ENCODE assay signal across 22 cellular contexts in genomic region chr16:3581392-3581791, GRCh38. TPM values are rescaled to one million over a fixed set of nuclear protein-coding genes. Genes with fewer than 3 reads are reported as not detected.
DNase-seq lines count a peak whose midpoint lies in the region; ATAC-seq and TF ChIP-seq lines count a peak whose summit lies in the region.
"Had no signal": no experiment of that assay in that cellular context is flagged by ENCODE, and none has a peak within 500 bp of the region (broad histone marks: within the 10 kb centered on the region; RNA-seq: fewer than 3 reads in every experiment).

No MANE protein-coding gene starts in this region.

- 97 to 100% (median 99%) methylated on average over 4 to 10 of the region's 10 CpGs for WGBS in adrenal gland, 4 donors

- no peak for TF ChIP-seq CTCF in activated CD8-positive, alpha-beta T cell treated with anti-CD3 and anti-CD28 coated beads for 36 hours (IDR thresholded peaks at IDR 0.05)
- no peak for TF ChIP-seq CTCF in KMS-11 (conservative IDR thresholded peaks at IDR 0.05; ENCODE audit: low read depth, low read length)
- no peak for TF ChIP-seq CTCF in neural progenitor cell (IDR thresholded peaks at IDR 0.05)
- no peak for TF ChIP-seq CTCF in MM.1S (IDR thresholded peaks at IDR 0.05; ENCODE audit: low read length)
- TF ChIP-seq CTCF in adrenal gland (IDR thresholded peaks at IDR 0.05), result no peak

- H3K36me3 ChIP-seq in KMS-11 (ENCODE audit: insufficient read depth) (0 out of 2 replicates have a peak, but pooled peaks cover 4% of the 10 kb centered on the region), neural progenitor cell (no peaks in the 10 kb centered on the region), MM.1S (replicated peaks; ENCODE audit: insufficient read depth, low read length) (no peaks in the 10 kb centered on the region), adrenal gland (replicated peaks in 1 of 2) (no peaks in the 10 kb centered on the region)
- H3K36me3 ChIP-seq: HAP-1 had no signal

- H2AFZ ChIP-seq in KMS-11 (ENCODE audit: low read depth) (no peak overlapping the region), neural progenitor cell (replicated peaks) (no peak overlapping the region), MM.1S (ENCODE audit: low read length) (no peak overlapping the region)

- no peaks in the 10 kb centered on the region for H3K27me3 Mint-ChIP-seq in activated CD8-positive, alpha-beta T cell treated with anti-CD3 and anti-CD28 coated beads, Interleukin-2, amount 10 ng/mL, durations not matched to agents 7 days and 5 days (ENCODE audit: low read depth)
- no peaks in the 10 kb centered on the region for H3K27me3 Mint-ChIP-seq in activated CD8-positive, alpha-beta T cell treated with anti-CD3 and anti-CD28 coated beads for 36 hours
- no peaks in the 10 kb centered on the region for H3K27me3 Mint-ChIP-seq in effector memory CD8-positive, alpha-beta T cell
- H3K27me3 Mint-ChIP-seq in neural progenitor cell (ENCODE audit: insufficient read depth, low read depth), result no peaks in the 10 kb centered on the region
- H3K27me3 Mint-ChIP-seq: CD4-positive, CD25-positive, alpha-beta regulatory T cell had no signal

- H3K27ac Mint-ChIP-seq in activated CD8-positive, alpha-beta T cell treated with anti-CD3 and anti-CD28 coated beads, Interleukin-2, amount 10 ng/mL, durations not matched to agents 7 days and 5 days, result peak overlapping the region; percentile 43
- no peak overlapping the region for H3K27ac Mint-ChIP-seq in activated CD8-positive, alpha-beta T cell treated with anti-CD3 and anti-CD28 coated beads for 36 hours
- H3K27ac Mint-ChIP-seq in effector memory CD8-positive, alpha-beta T cell, result peak overlapping the region; percentile 26 to 54
- peak overlapping the region; percentile 79 for H3K27ac Mint-ChIP-seq in neural progenitor cell

- H3K9me3 Mint-ChIP-seq in activated CD8-positive, alpha-beta T cell treated with anti-CD3 and anti-CD28 coated beads, Interleukin-2, amount 10 ng/mL, durations not matched to agents 7 days and 5 days (ENCODE audit: insufficient read depth), result no peaks in the 10 kb centered on the region
- H3K9me3 Mint-ChIP-seq in activated CD8-positive, alpha-beta T cell treated with anti-CD3 and anti-CD28 coated beads for 36 hours, result no peaks in the 10 kb centered on the region
- H3K9me3 Mint-ChIP-seq in effector memory CD8-positive, alpha-beta T cell, result no peaks in the 10 kb centered on the region
- no peaks in the 10 kb centered on the region for H3K9me3 Mint-ChIP-seq in neural progenitor cell
- H3K9me3 Mint-ChIP-seq: CD4-positive, CD25-positive, alpha-beta regulatory T cell had no signal

- intact Hi-C loops in activated CD8-positive, alpha-beta T cell treated with anti-CD3 and anti-CD28 coated beads for 36 hours (cut with micrococcal nuclease), result no loop called here
- intact Hi-C loops in adrenal gland (cut with DNase I), result no loop called here

- no peak overlapping the region for H3K4me3 ChIP-seq in KMS-11 (IDR thresholded peaks at IDR 0.05; ENCODE audit: insufficient read depth, low read depth, low read length)
- H3K4me3 ChIP-seq in neural progenitor cell, result no peak overlapping the region
- H3K4me3 ChIP-seq in MM.1S (ENCODE audit: low read length), result no peak overlapping the region
- no peak overlapping the region for H3K4me3 ChIP-seq in adrenal gland
- H3K4me3 ChIP-seq: HAP-1, K562 had no signal

- CTCF ChIA-PET in activated CD8-positive, alpha-beta T cell treated with anti-CD3 and anti-CD28 coated beads, Interleukin-2, amount 10 ng/mL, durations not matched to agents 7 days and 5 days (lab: Charles Lee), result no interaction called here
- CTCF ChIA-PET in activated CD8-positive, alpha-beta T cell treated with anti-CD3 and anti-CD28 coated beads for 36 hours (lab: Charles Lee), result no interaction called here

- peaks cover 39% of the 10 kb centered on the region for H3K36me3 Mint-ChIP-seq in activated CD8-positive, alpha-beta T cell treated with anti-CD3 and anti-CD28 coated beads, Interleukin-2, amount 10 ng/mL, durations not matched to agents 7 days and 5 days (ENCODE audit: low read depth)
- peaks cover 15% of the 10 kb centered on the region for H3K36me3 Mint-ChIP-seq in activated CD8-positive, alpha-beta T cell treated with anti-CD3 and anti-CD28 coated beads for 36 hours (ENCODE audit: low read depth)
- peaks cover 20% of the 10 kb centered on the region for H3K36me3 Mint-ChIP-seq in effector memory CD8-positive, alpha-beta T cell (ENCODE audit: insufficient read depth)
- peaks cover 6% of the 10 kb centered on the region for H3K36me3 Mint-ChIP-seq in neural progenitor cell

- H3K4me3 Mint-ChIP-seq in activated CD8-positive, alpha-beta T cell treated with anti-CD3 and anti-CD28 coated beads, Interleukin-2, amount 10 ng/mL, durations not matched to agents 7 days and 5 days, result no peak overlapping the region
- no peak overlapping the region for H3K4me3 Mint-ChIP-seq in activated CD8-positive, alpha-beta T cell treated with anti-CD3 and anti-CD28 coated beads for 36 hours
- no peak overlapping the region for H3K4me3 Mint-ChIP-seq in effector memory CD8-positive, alpha-beta T cell
- H3K4me3 Mint-ChIP-seq in neural progenitor cell, result no peak overlapping the region
- H3K4me3 Mint-ChIP-seq: CD4-positive, CD25-positive, alpha-beta regulatory T cell had no signal

- no peaks in the 10 kb centered on the region for H4K20me1 ChIP-seq in KMS-11 (ENCODE audit: insufficient read depth)
- H4K20me1 ChIP-seq in neural progenitor cell (ENCODE audit: low read depth), result no peaks in the 10 kb centered on the region
- H4K20me1 ChIP-seq in MM.1S (ENCODE audit: insufficient read depth, low read length), result no peaks in the 10 kb centered on the region

- H3K4me1 Mint-ChIP-seq in activated CD8-positive, alpha-beta T cell treated with anti-CD3 and anti-CD28 coated beads, Interleukin-2, amount 10 ng/mL, durations not matched to agents 7 days and 5 days (ENCODE audit: low read depth), result peaks cover 56% of the 10 kb centered on the region
- peaks cover 31% of the 10 kb centered on the region for H3K4me1 Mint-ChIP-seq in activated CD8-positive, alpha-beta T cell treated with anti-CD3 and anti-CD28 coated beads for 36 hours (ENCODE audit: low read depth)
- H3K4me1 Mint-ChIP-seq in effector memory CD8-positive, alpha-beta T cell (ENCODE audit: low read depth in 2 of 2), result peaks cover 33 to 35% of the 10 kb centered on the region in 2 donors
- H3K4me1 Mint-ChIP-seq in neural progenitor cell, result peaks cover 20% of the 10 kb centered on the region

- TF ChIP-seq POLR2A in adrenal gland (IDR thresholded peaks at IDR 0.05), result no peak

- H3K4me2 ChIP-seq in KMS-11 (no peak overlapping the region), neural progenitor cell (no peak overlapping the region), MM.1S (ENCODE audit: low read depth, low read length) (no peak overlapping the region)

- H3F3A ChIP-seq in neural progenitor cell (ENCODE audit: low read depth), result no peaks in the 10 kb centered on the region
- H3F3A ChIP-seq in MM.1S (ENCODE audit: insufficient read depth, low read length), result 0 out of 2 replicates have a peak, but pooled peaks cover 3% of the 10 kb centered on the region

- no peaks in the 10 kb centered on the region for H3K9me3 ChIP-seq in neural progenitor cell (ENCODE audit: low read depth)
- H3K9me3 ChIP-seq in MM.1S (replicated peaks; ENCODE audit: insufficient read depth, low read length), result no peaks in the 10 kb centered on the region
- no peaks in the 10 kb centered on the region for H3K9me3 ChIP-seq in adrenal gland (replicated peaks in 1 of 3)
- H3K9me3 ChIP-seq: HAP-1 had no signal

- DNase-seq in activated CD8-positive, alpha-beta T cell treated with anti-CD3 and anti-CD28 coated beads, Interleukin-2, amount 10 ng/mL, durations not matched to agents 7 days and 5 days, result no peak
- no peak for DNase-seq in activated CD8-positive, alpha-beta T cell treated with anti-CD3 and anti-CD28 coated beads for 36 hours
- DNase-seq in effector memory CD8-positive, alpha-beta T cell, result no peak
- no peak for DNase-seq in neural progenitor cell (ENCODE audit: low spot score)
- no peak for DNase-seq in MM.1S
- no peak for DNase-seq in adrenal gland
- DNase-seq: AML-193; CD4-positive, CD25-positive, alpha-beta regulatory T cell; COR-L47; DMS 273 treated with DMSO at 0.1 percent for 48 hours; GDM1; NCI-H1417 treated with DMSO at 0.1 percent for 48 hours; NCI-H187 treated with DMSO at 0.1 percent for 48 hours; NCI-H226; PC-3; RPMI8226; SIG-M5 had no signal

- H3K9ac ChIP-seq in KMS-11, result no peak overlapping the region
- no peak overlapping the region for H3K9ac ChIP-seq in neural progenitor cell
- no peak overlapping the region for H3K9ac ChIP-seq in MM.1S (ENCODE audit: low read length)

- no peaks in the 10 kb centered on the region for H3K79me2 ChIP-seq in KMS-11 (ENCODE audit: insufficient read depth, low read depth)
- H3K79me2 ChIP-seq in neural progenitor cell (ENCODE audit: low read depth), result no peaks in the 10 kb centered on the region
- H3K79me2 ChIP-seq in MM.1S (ENCODE audit: low read length), result no peaks in the 10 kb centered on the region

- H3K4me1 ChIP-seq in KMS-11 (ENCODE audit: low read depth, poor library complexity, severe bottlenecking) (peaks cover 46% of the 10 kb centered on the region), neural progenitor cell (no peaks in the 10 kb centered on the region), MM.1S (ENCODE audit: low read length) (peaks cover 21% of the 10 kb centered on the region), adrenal gland (replicated peaks in 1 of 2) (no peaks in the 10 kb centered on the region)
- H3K4me1 ChIP-seq: HAP-1 had no signal

- H3K27me3 ChIP-seq in KMS-11 (ENCODE audit: insufficient read depth, low read depth), result no peaks in the 10 kb centered on the region
- H3K27me3 ChIP-seq in neural progenitor cell, result no peaks in the 10 kb centered on the region
- no peaks in the 10 kb centered on the region for H3K27me3 ChIP-seq in MM.1S (replicated peaks; ENCODE audit: insufficient read depth, low read length)
- no peaks in the 10 kb centered on the region for H3K27me3 ChIP-seq in adrenal gland

- ATAC-seq in activated CD8-positive, alpha-beta T cell treated with anti-CD3 and anti-CD28 coated beads, Interleukin-2, amount 10 ng/mL, durations not matched to agents 7 days and 5 days, result no peak
- no peak for ATAC-seq in activated CD8-positive, alpha-beta T cell treated with anti-CD3 and anti-CD28 coated beads for 36 hours
- ATAC-seq in effector memory CD8-positive, alpha-beta T cell (replicated peaks), result no peak
- ATAC-seq in GM21529 (IDR thresholded peaks at IDR 0.05; ENCODE audit: unreplicated experiment), result no peak
- ATAC-seq: K562, PC-3 had no signal

- H3K9me2 ChIP-seq in MM.1S (replicated peaks; ENCODE audit: insufficient read depth, low read length), result no peaks in the 10 kb centered on the region

- peak overlapping the region; percentile 87; the same call in 1 of the 2 replicates for H3K27ac ChIP-seq in KMS-11
- no peak overlapping the region for H3K27ac ChIP-seq in neural progenitor cell
- no peak overlapping the region for H3K27ac ChIP-seq in MM.1S (ENCODE audit: low read length)
- H3K27ac ChIP-seq in adrenal gland, result no peak overlapping the region
- H3K27ac ChIP-seq: 22Rv1 had no signal

- POLR2A ChIA-PET in activated CD8-positive, alpha-beta T cell treated with anti-CD3 and anti-CD28 coated beads, Interleukin-2, amount 10 ng/mL, durations not matched to agents 7 days and 5 days (lab: Charles Lee), result interaction anchor here (1.0 kb wide), 1 partner anchor 44 kb away, joined by 3 read pairs; no protein-coding TSS in a partner anchor
- POLR2A ChIA-PET in activated CD8-positive, alpha-beta T cell treated with anti-CD3 and anti-CD28 coated beads for 36 hours (lab: Charles Lee), result no interaction called here

RNA-seq across cellular contexts. Expression of gene NLRC3, which starts 4.2 kb away (rescaled TPM):
- total RNA-seq in activated CD8-positive, alpha-beta T cell treated with anti-CD3 and anti-CD28 coated beads, Interleukin-2, amount 10 ng/mL, durations not matched to agents 7 days and 5 days, result 10 to 100 TPM; 92.6 to 94.6 TPM
- total RNA-seq in activated CD8-positive, alpha-beta T cell treated with anti-CD3 and anti-CD28 coated beads for 36 hours, result 10 to 100 TPM; 17.9 to 19.8 TPM
- total RNA-seq in neural progenitor cell (ENCODE audit: low replicate concordance), result 0.25 TPM in 1 of 2 replicates, not detected in the other
- 1 to 10 TPM in 6 of 8 donors, under 1 TPM in 2; 0.39 to 2.5 (median 1.5) TPM for total RNA-seq in adrenal gland
- 1 to 10 TPM in 1 of 3 donors, under 1 TPM in 2; 0.29 to 1.4 (median 0.47) TPM for polyA plus RNA-seq in adrenal gland
- total RNA-seq: PC-3 had no signal

RNA-seq across cellular contexts. Expression of gene SLX4, which starts 30.0 kb away (rescaled TPM):
- total RNA-seq in activated CD8-positive, alpha-beta T cell treated with anti-CD3 and anti-CD28 coated beads, Interleukin-2, amount 10 ng/mL, durations not matched to agents 7 days and 5 days, result 10 to 100 TPM; 16.3 to 16.5 TPM
- 10 to 100 TPM in 1 of 2 experiments, 1 to 10 TPM in 1; 9.8 to 10.1 TPM for total RNA-seq in activated CD8-positive, alpha-beta T cell treated with anti-CD3 and anti-CD28 coated beads for 36 hours
- 7.7 and 13.0 TPM in 2 replicates for total RNA-seq in neural progenitor cell (ENCODE audit: low replicate concordance)
- total RNA-seq in adrenal gland, result 1 to 10 TPM; 1.7 to 8.0 (median 4.4) TPM
- 1 to 10 TPM; 2.4 to 8.2 (median 2.9) TPM for polyA plus RNA-seq in adrenal gland

Comparison
In these comparisons a context has a peak if more than half of its experiments do, and no peak if none do; other contexts are left out.
1. RNA of gene NLRC3, which starts 4.2 kb away (total RNA-seq): 92.6 to 94.6 TPM in activated CD8-positive, alpha-beta T cell treated with anti-CD3 and anti-CD28 coated beads, Interleukin-2, amount 10 ng/mL, durations not matched to agents 7 days and 5 days and 17.9 to 19.8 TPM in activated CD8-positive, alpha-beta T cell treated with anti-CD3 and anti-CD28 coated beads for 36 hours; 0.39 to 2.5 TPM in adrenal gland and 0.25 TPM in neural progenitor cell; every median in the first group is over 4 times any median in the second.